In genomic region chr6:38131527-38131965, GRCh38 we compare ENCODE assay signal across 11 cellular contexts.
DNase-seq lines count a peak whose midpoint lies in the region; ATAC-seq lines count a peak whose summit lies in the region.
"Had no signal": no experiment of that assay in that cellular context is flagged by ENCODE, and none has a peak within 500 bp of the region (broad histone marks: within the 10 kb centered on the region; RNA-seq: fewer than 3 reads in every experiment).

No MANE protein-coding gene starts in this region.

- peaks cover 1% of the 10 kb centered on the region for H3K9me3 Mint-ChIP-seq in activated naive CD8-positive, alpha-beta T cell treated with anti-CD3 and anti-CD28 coated beads for 36 hours

- no peak overlapping the region for H3K27ac Mint-ChIP-seq in activated naive CD8-positive, alpha-beta T cell treated with anti-CD3 and anti-CD28 coated beads for 36 hours
- H3K27ac Mint-ChIP-seq: mesothelial cell of epicardium had no signal

- H3K4me3 Mint-ChIP-seq in activated naive CD8-positive, alpha-beta T cell treated with anti-CD3 and anti-CD28 coated beads for 36 hours = no peak overlapping the region
- H3K4me3 Mint-ChIP-seq: mesothelial cell of epicardium had no signal

- peak; percentile 34 for DNase-seq in stimulated activated CD4-positive, alpha-beta T cell treated with anti-CD3 and anti-CD28 coated beads, Interleukin-1b, Interleukin-23, amount 100 ng/mL, for 48 hours
- no peak for DNase-seq in stimulated activated CD4-positive, alpha-beta T cell treated with anti-CD3 and anti-CD28 coated beads, Interleukin-4, amount 100 ng/mL, for 4 hours
- DNase-seq in activated naive CD8-positive, alpha-beta T cell treated with anti-CD3 and anti-CD28 coated beads for 36 hours = peak; percentile 17
- DNase-seq in islet precursor cell (peak; percentile 26), activated gamma-delta T cell treated with Interleukin-2 at 50 U/mL for 16 hours (no peak), HUDEP-2 (lab: John Stamatoyannopoulos, UW; ENCODE audit: unreplicated experiment in 76 of 76) (no peak)
- DNase-seq: effector CD4-positive, alpha-beta T cell; NCI-H69 had no signal

- H3K36me3 Mint-ChIP-seq in activated naive CD8-positive, alpha-beta T cell treated with anti-CD3 and anti-CD28 coated beads for 36 hours = peaks cover 46% of the 10 kb centered on the region

- H3K27me3 Mint-ChIP-seq in activated naive CD8-positive, alpha-beta T cell treated with anti-CD3 and anti-CD28 coated beads for 36 hours = no peaks in the 10 kb centered on the region

- peaks cover 36% of the 10 kb centered on the region for H3K4me1 Mint-ChIP-seq in activated naive CD8-positive, alpha-beta T cell treated with anti-CD3 and anti-CD28 coated beads for 36 hours
- H3K4me1 Mint-ChIP-seq: mesothelial cell of epicardium had no signal

- ATAC-seq in GM18502 (IDR thresholded peaks at IDR 0.05; ENCODE audit: poor library complexity, unreplicated experiment) (no peak), GM21576 (IDR thresholded peaks at IDR 0.05; ENCODE audit: unreplicated experiment) (no peak)

Comparison
In these comparisons a context has a peak if more than half of its experiments do, and no peak if none do; other contexts are left out.
1. DNase-seq: peak in stimulated activated CD4-positive, alpha-beta T cell treated with anti-CD3 and anti-CD28 coated beads, Interleukin-1b, Interleukin-23, amount 100 ng/mL, for 48 hours (single experiment), activated naive CD8-positive, alpha-beta T cell treated with anti-CD3 and anti-CD28 coated beads for 36 hours (single experiment) and islet precursor cell (single experiment); none in stimulated activated CD4-positive, alpha-beta T cell treated with anti-CD3 and anti-CD28 coated beads, Interleukin-4, amount 100 ng/mL, for 4 hours (0 of 2), activated gamma-delta T cell treated with Interleukin-2 at 50 U/mL for 16 hours (single experiment) and HUDEP-2 (0 of 76).